Comparison of ENCODE assay signal across 9 cellular contexts in genomic region chr9:68507098-68507795, GRCh38. TPM values are rescaled to one million over a fixed set of nuclear protein-coding genes. Genes with fewer than 3 reads are reported as not detected.
DNase-seq lines count a peak whose midpoint lies in the region; ATAC-seq and TF ChIP-seq lines count a peak whose summit lies in the region.
"Had no signal": no experiment of that assay in that cellular context is flagged by ENCODE, and none has a peak within 500 bp of the region (broad histone marks: within the 10 kb centered on the region; RNA-seq: fewer than 3 reads in every experiment).

No MANE protein-coding gene starts in this region.

- TF ChIP-seq CTCF in AG10803 (conservative IDR thresholded peaks at IDR 0.05; ENCODE audit: low read length) (peak; percentile 67), HFF-Myc (IDR thresholded peaks at IDR 0.05; ENCODE audit: low read depth, low read length, missing control alignments) (peak; percentile 56), astrocyte of the cerebellum (IDR thresholded peaks at IDR 0.05; ENCODE audit: low read depth, low read length, missing control alignments) (peak; percentile 54)

- ATAC-seq in aorta (ENCODE audit: low FRiP score) (peak; percentile 59), HG03159 (IDR thresholded peaks at IDR 0.05; ENCODE audit: unreplicated experiment) (no peak)
- no peak for ATAC-seq in naive thymus-derived CD4-positive, alpha-beta T cell

- peaks cover 3% of the 10 kb centered on the region in 2 donors for H3K4me1 ChIP-seq in aorta (ENCODE audit: control insufficient read depth in 1 of 2, insufficient read depth in 2 of 2, low read length in 2 of 2)
- H3K4me1 ChIP-seq in naive thymus-derived CD4-positive, alpha-beta T cell (ENCODE audit: control insufficient read depth in 2 of 2, insufficient read depth in 2 of 2, low read length in 2 of 2): no peaks in the 10 kb centered on the region

- POLR2A ChIA-PET in naive thymus-derived CD4-positive, alpha-beta T cell (lab: Charles Lee): no interaction called here

- H3K4me3 Mint-ChIP-seq in naive thymus-derived CD4-positive, alpha-beta T cell: no peak overlapping the region
- H3K4me3 Mint-ChIP-seq: central memory CD8-positive, alpha-beta T cell had no signal

- H3K27me3 ChIP-seq in aorta (ENCODE audit: control insufficient read depth in 1 of 2, insufficient read depth in 2 of 2, low read length in 1 of 2): no peaks in the 10 kb centered on the region
- no peaks in the 10 kb centered on the region for H3K27me3 ChIP-seq in naive thymus-derived CD4-positive, alpha-beta T cell (ENCODE audit: control insufficient read depth in 2 of 2, insufficient read depth in 2 of 2, low read length in 2 of 2)

- peak; percentile 31 for DNase-seq in AG10803 (ENCODE audit: low read depth)
- no peak for DNase-seq in HFF-Myc (ENCODE audit: extremely low read depth, low read depth)
- DNase-seq in astrocyte of the cerebellum (ENCODE audit: low read depth): peak; percentile 16
- peak; percentile 20 for DNase-seq in kidney tubule cell (ENCODE audit: low spot score)
- no peak for DNase-seq in aorta
- DNase-seq in naive thymus-derived CD4-positive, alpha-beta T cell: no peak
- DNase-seq in foreskin melanocyte: no peak

- CTCF ChIA-PET in naive thymus-derived CD4-positive, alpha-beta T cell (lab: Charles Lee): no interaction called here

- 7 to 11% methylated on average over 7 of the region's 7 CpGs for WGBS in aorta, 2 donors

- H3K27me3 Mint-ChIP-seq in naive thymus-derived CD4-positive, alpha-beta T cell: peaks cover 0 to 11% (median 7%) of the 10 kb centered on the region in 5 donors
- H3K27me3 Mint-ChIP-seq: central memory CD8-positive, alpha-beta T cell had no signal

- H3K4me3 ChIP-seq in AG10803 (ENCODE audit: low read length): no peak overlapping the region
- no peak overlapping the region for H3K4me3 ChIP-seq in HFF-Myc (replicated peaks; ENCODE audit: low read depth, low read length)
- no peak overlapping the region for H3K4me3 ChIP-seq in astrocyte of the cerebellum (ENCODE audit: low read depth, low read length)
- no peak overlapping the region for H3K4me3 ChIP-seq in aorta (ENCODE audit: low read length in 2 of 2)
- no peak overlapping the region for H3K4me3 ChIP-seq in naive thymus-derived CD4-positive, alpha-beta T cell (ENCODE audit: low read length)

- H3K36me3 Mint-ChIP-seq in naive thymus-derived CD4-positive, alpha-beta T cell: no peaks in the 10 kb centered on the region

- H3K4me1 Mint-ChIP-seq in naive thymus-derived CD4-positive, alpha-beta T cell: peaks cover 0 to 3% (median 0%) of the 10 kb centered on the region in 7 donors
- H3K4me1 Mint-ChIP-seq: central memory CD8-positive, alpha-beta T cell had no signal

- no peaks in the 10 kb centered on the region for H3K36me3 ChIP-seq in aorta (ENCODE audit: control insufficient read depth in 1 of 2, insufficient read depth in 2 of 2, low read length in 1 of 2)
- no peaks in the 10 kb centered on the region for H3K36me3 ChIP-seq in naive thymus-derived CD4-positive, alpha-beta T cell (ENCODE audit: control insufficient read depth in 2 of 3, insufficient read depth in 3 of 3, low read length in 3 of 3)

- peak overlapping the region; percentile 70 to 85 for H3K27ac ChIP-seq in aorta (ENCODE audit: low read depth in 1 of 2, low read length in 2 of 2)
- H3K27ac ChIP-seq in naive thymus-derived CD4-positive, alpha-beta T cell (ENCODE audit: low read depth, low read length): no peak overlapping the region

- H3K9me3 Mint-ChIP-seq in naive thymus-derived CD4-positive, alpha-beta T cell: peaks cover 0 to 2% (median 0%) of the 10 kb centered on the region in 11 donors
- H3K9me3 Mint-ChIP-seq: central memory CD8-positive, alpha-beta T cell had no signal

- H3K27ac Mint-ChIP-seq in naive thymus-derived CD4-positive, alpha-beta T cell: no peak overlapping the region

- no peaks in the 10 kb centered on the region for H3K9me3 ChIP-seq in aorta (ENCODE audit: control insufficient read depth, low read length)
- no peaks in the 10 kb centered on the region for H3K9me3 ChIP-seq in naive thymus-derived CD4-positive, alpha-beta T cell (ENCODE audit: control insufficient read depth in 2 of 3, low read length in 3 of 3)

- in situ Hi-C loops in astrocyte of the cerebellum (cut with HindIII; ENCODE audit: low sequenced_read_pairs): no loop called here

- intact Hi-C loops in aorta (cut with DNase I): loop anchor here (5.0 to 10.0 kb wide), 4 partner anchors 58 to 152 kb away; partner anchors contain the start of gene PGM5 (in 1 of the 2)
- intact Hi-C loops in naive thymus-derived CD4-positive, alpha-beta T cell (cut with micrococcal nuclease): no loop called here

RNA-seq across cellular contexts. Expression of gene TMEM252, which starts 33.4 kb away (rescaled TPM):
- total RNA-seq in aorta: not detected
- under 1 TPM in 1 of 2 donors, not detected in 1; 0.75 TPM for polyA plus RNA-seq in aorta
- total RNA-seq in naive thymus-derived CD4-positive, alpha-beta T cell: not detected
- polyA plus RNA-seq in naive thymus-derived CD4-positive, alpha-beta T cell: not detected

Comparison
In these comparisons a context has a peak if more than half of its experiments do, and no peak if none do; other contexts are left out.
1. DNase-seq: peak in AG10803 (single experiment), astrocyte of the cerebellum (single experiment) and kidney tubule cell (single experiment); none in HFF-Myc (single experiment), aorta (0 of 2), naive thymus-derived CD4-positive, alpha-beta T cell (0 of 9) and foreskin melanocyte (single experiment).
2. intact Hi-C loops: an anchor here in aorta (5.0 to 10.0 kb wide); none called in naive thymus-derived CD4-positive, alpha-beta T cell.
3. Peak in every context shown above with its lines, with median percentiles within 50 percentile points of each other: CTCF ChIP-seq.